9 cellular contexts compared by ENCODE assay signal in the genomic region with DNA sequence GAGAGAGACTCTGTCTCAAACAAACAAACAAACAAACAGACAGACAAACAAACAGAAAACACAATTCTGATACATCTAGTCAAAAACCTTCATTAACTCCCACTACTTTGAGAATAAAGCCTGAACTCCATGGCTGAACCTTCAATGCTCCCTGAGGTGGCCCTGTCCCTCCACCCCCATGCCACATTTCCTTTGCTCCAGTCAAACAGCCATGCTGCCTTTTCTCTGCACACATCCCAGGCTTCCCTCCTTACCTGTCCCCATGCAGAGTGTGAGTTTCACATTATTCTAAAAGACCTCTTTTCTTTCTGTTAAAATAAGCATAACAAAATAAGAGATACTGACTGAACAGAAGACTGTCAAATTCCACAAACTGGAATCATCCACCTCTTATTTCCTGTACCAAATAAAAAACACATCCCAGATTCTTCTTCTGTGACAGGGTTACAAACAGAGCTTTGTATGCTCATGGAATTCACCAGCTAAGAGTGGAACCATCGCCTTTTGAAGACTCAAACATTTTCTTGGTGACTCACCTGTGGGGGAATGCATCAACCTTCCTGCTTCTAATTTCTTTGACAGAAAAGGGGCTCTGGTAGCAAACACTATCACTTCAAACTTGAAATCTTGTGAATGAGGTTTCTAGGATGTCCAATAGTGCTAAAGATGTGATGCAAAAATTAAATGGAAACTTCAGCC.
DNase-seq lines count a peak whose midpoint lies in the region; ATAC-seq and TF ChIP-seq lines count a peak whose summit lies in the region.
"Had no signal": no experiment of that assay in that cellular context is flagged by ENCODE, and none has a peak within 500 bp of the region (broad histone marks: within the 10 kb centered on the region; RNA-seq: fewer than 3 reads in every experiment).

No MANE protein-coding gene starts in this region.

- peak overlapping the region; percentile 14; the same call in 1 of the 2 replicates for H2AFZ ChIP-seq in Loucy (ENCODE audit: low read length)

- H3K27me3 ChIP-seq in Loucy (ENCODE audit: insufficient read depth, low read length, poor library complexity, severe bottlenecking), result no peaks in the 10 kb centered on the region
- no peaks in the 10 kb centered on the region for H3K27me3 ChIP-seq in brain microvascular endothelial cell (replicated peaks)
- no peaks in the 10 kb centered on the region for H3K27me3 ChIP-seq in layer of hippocampus (ENCODE audit: control insufficient read depth, insufficient read depth, low read length)

- H3K27ac ChIP-seq in brain microvascular endothelial cell, result peak overlapping the region; percentile 52
- H3K27ac ChIP-seq in layer of hippocampus (ENCODE audit: low read depth, low read length), result peak overlapping the region; percentile 77

- H3K79me2 ChIP-seq in Loucy (ENCODE audit: insufficient read depth, low read length), result no peaks in the 10 kb centered on the region

- H3F3A ChIP-seq in Loucy (ENCODE audit: low read depth), result no peaks in the 10 kb centered on the region

- in situ Hi-C loops in brain microvascular endothelial cell (cut with HindIII; ENCODE audit: low pct_ligation_motif_present, low sequenced_read_pairs), result loop anchor here (25.0 kb wide), 1 partner anchor 415 kb away; a partner anchor contains a TSS

- no peak overlapping the region for H3K4me2 ChIP-seq in Loucy (ENCODE audit: low read depth, low read length, poor library complexity, severe bottlenecking)

- DNase-seq in AG20443 (ENCODE audit: low spot score) (peak; percentile 61), brain microvascular endothelial cell (peak; percentile 50), NCI-H128 (lab: John Stamatoyannopoulos, UW; ENCODE audit: unreplicated experiment) (no peak), medulla oblongata (ENCODE audit: extremely low spot score) (no peak), mucosa of gallbladder (ENCODE audit: low spot score) (no peak)
- DNase-seq: NCI-H345 had no signal

- H3K36me3 ChIP-seq in Loucy (ENCODE audit: insufficient read depth, low read length) (no peaks in the 10 kb centered on the region), brain microvascular endothelial cell (replicated peaks) (no peaks in the 10 kb centered on the region)

- ATAC-seq in HG03196 (IDR thresholded peaks at IDR 0.05; ENCODE audit: unreplicated experiment), result no peak

- H3K4me3 ChIP-seq in Loucy (ENCODE audit: low read length, poor library complexity, severe bottlenecking) (no peak overlapping the region), brain microvascular endothelial cell (ENCODE audit: low read depth, low read length) (no peak overlapping the region)

- no peaks in the 10 kb centered on the region for H4K20me1 ChIP-seq in Loucy (ENCODE audit: insufficient read depth, low read length, poor library complexity, severe bottlenecking)

- no peak overlapping the region for H3K9ac ChIP-seq in Loucy (ENCODE audit: low read depth, low read length, poor library complexity, severe bottlenecking)

- H3K9me3 ChIP-seq in Loucy (ENCODE audit: insufficient read depth, low read depth, low read length), result peaks cover 15% of the 10 kb centered on the region; the same call in 1 of the 2 replicates

- H3K9me2 ChIP-seq in Loucy (replicated peaks; ENCODE audit: low read depth, low read length), result no peaks in the 10 kb centered on the region

- H3K4me1 ChIP-seq in Loucy (ENCODE audit: insufficient read depth, low read length, poor library complexity, severe bottlenecking), result peaks cover 23% of the 10 kb centered on the region

- no peak for TF ChIP-seq CTCF in Loucy (conservative IDR thresholded peaks at IDR 0.05; ENCODE audit: low read length)
- no peak for TF ChIP-seq CTCF in brain microvascular endothelial cell (IDR thresholded peaks at IDR 0.05; ENCODE audit: low read depth, low read length, missing control alignments)

Comparison
In these comparisons a context has a peak if more than half of its experiments do, and no peak if none do; other contexts are left out.
1. DNase-seq: peak in AG20443 (single experiment) and brain microvascular endothelial cell (single experiment); none in NCI-H128 (single experiment), medulla oblongata (single experiment) and mucosa of gallbladder (single experiment).